In genomic region chr22:44424131-44424711, GRCh38 we compare ENCODE assay signal across 16 cellular contexts.
"Had no signal": no experiment of that assay in that cellular context is flagged by ENCODE, and none has a peak within 500 bp of the region (broad histone marks: within the 10 kb centered on the region; RNA-seq: fewer than 3 reads in every experiment).

No MANE protein-coding gene starts in this region.

- H3K27ac Mint-ChIP-seq: activated CD4-positive, alpha-beta T cell treated with anti-CD3 and anti-CD28 coated beads, Interleukin-2, amount 10 ng/mL, durations not matched to agents 7 days and 5 days; activated CD8-positive, alpha-beta T cell treated with anti-CD3 and anti-CD28 coated beads for 36 hours; activated naive CD8-positive, alpha-beta T cell treated with anti-CD3 and anti-CD28 coated beads for 36 hours; memory B cell; progenitor cell of endocrine pancreas; T-helper 2 cell treated with Interferon-gamma antibody and Interleukin-4, amounts not matched to agents 5 μg/mL and 100 μg/mL, for 36 hours had no signal

- DNase-seq: activated CD4-positive, alpha-beta T cell treated with anti-CD3 and anti-CD28 coated beads, Interleukin-2, amount 10 ng/mL, durations not matched to agents 7 days and 5 days; activated CD4-positive, CD25-positive, alpha-beta regulatory T cell treated with anti-CD3 and anti-CD28 coated beads, Interleukin-2, amount 50 U/mL, for 72 hours; activated CD8-positive, alpha-beta T cell treated with anti-CD3 and anti-CD28 coated beads for 36 hours; activated naive CD4-positive, alpha-beta T cell; activated naive CD8-positive, alpha-beta T cell treated with anti-CD3 and anti-CD28 coated beads for 36 hours; activated T-cell treated with anti-CD3 and anti-CD28 coated beads, Interleukin-2, amount 50 U/mL, for 1 hour; cerebellar nuclear complex; retina; stimulated activated CD4-positive, alpha-beta T cell treated with anti-CD3 and anti-CD28 coated beads, Interleukin-12 subunit alpha, Interleukin-12 subunit beta, amount 100 ng/mL, for 4 hours; stimulated activated CD4-positive, alpha-beta T cell treated with anti-CD3 and anti-CD28 coated beads, Interleukin-4, amount 100 ng/mL, for 4 hours; stimulated activated naive CD8-positive, alpha-beta T cell treated with anti-CD3 and anti-CD28 coated beads, Interleukin-15, Interleukin-2, amounts not matched to agents 100 U/mL and 50 U/mL, for 24 hours had no signal

- ATAC-seq: activated CD8-positive, alpha-beta T cell treated with anti-CD3 and anti-CD28 coated beads for 36 hours; gastroesophageal sphincter; stimulated activated naive CD8-positive, alpha-beta T cell treated with anti-CD3 and anti-CD28 coated beads, Interleukin-15, Interleukin-2, amounts not matched to agents 100 U/mL and 50 U/mL, for 24 hours had no signal

- H3K4me3 Mint-ChIP-seq: activated CD4-positive, alpha-beta T cell treated with anti-CD3 and anti-CD28 coated beads, Interleukin-2, amount 10 ng/mL, durations not matched to agents 7 days and 5 days; activated CD8-positive, alpha-beta T cell treated with anti-CD3 and anti-CD28 coated beads for 36 hours; activated naive CD8-positive, alpha-beta T cell treated with anti-CD3 and anti-CD28 coated beads for 36 hours; memory B cell; neural crest cell; T-helper 2 cell treated with Interferon-gamma antibody and Interleukin-4, amounts not matched to agents 5 μg/mL and 100 μg/mL, for 36 hours had no signal

- H3K4me1 Mint-ChIP-seq: activated CD4-positive, alpha-beta T cell treated with anti-CD3 and anti-CD28 coated beads, Interleukin-2, amount 10 ng/mL, durations not matched to agents 7 days and 5 days; activated naive CD8-positive, alpha-beta T cell treated with anti-CD3 and anti-CD28 coated beads for 36 hours; memory B cell had no signal

- H3K36me3 Mint-ChIP-seq: activated naive CD8-positive, alpha-beta T cell treated with anti-CD3 and anti-CD28 coated beads for 36 hours; memory B cell had no signal
